1 cellular context compared by ENCODE assay signal in the genomic region with DNA sequence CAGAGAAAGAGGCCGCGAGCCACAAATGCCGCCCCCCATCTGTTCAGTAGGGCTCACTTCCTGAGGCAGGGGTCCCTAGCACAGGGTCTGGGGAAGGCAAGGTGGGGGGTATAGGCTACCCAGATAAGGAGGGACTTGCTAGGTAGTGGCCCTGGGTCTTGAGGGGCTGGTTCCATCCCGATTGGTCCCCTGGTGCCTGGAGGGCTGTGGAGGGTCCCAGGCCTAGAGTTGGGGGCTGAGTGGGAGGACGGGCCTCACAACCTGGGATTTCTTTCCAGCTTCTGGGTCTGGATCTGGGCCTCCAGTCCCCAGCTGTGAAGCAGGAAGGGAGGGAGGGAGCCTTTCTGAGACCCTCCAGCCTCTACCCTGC.
TF ChIP-seq lines count a peak whose summit lies in the region.

No MANE protein-coding gene starts in this region.

TF ChIP-seq in WTC11, 78 proteins besides CTCF, POLR2A, EP300 and RAD21 (continued from another document):
- TF ChIP-seq PRDM15 (CRISPR knock-in tag; IDR thresholded peaks at IDR 0.05) = no peak
- no peak for TF ChIP-seq ESRRA (CRISPR knock-in tag; IDR thresholded peaks at IDR 0.05; ENCODE audit: borderline replicate concordance)
- TF ChIP-seq OVOL2 (CRISPR knock-in tag; IDR thresholded peaks at IDR 0.05; ENCODE audit: borderline replicate concordance) = no peak
- no peak for TF ChIP-seq E2F1 (CRISPR knock-in tag; IDR thresholded peaks at IDR 0.05)
- no peak for TF ChIP-seq NR2C2 (CRISPR knock-in tag; IDR thresholded peaks at IDR 0.05)
- TF ChIP-seq TEAD4 (CRISPR knock-in tag; IDR thresholded peaks at IDR 0.05) = no peak
- no peak for TF ChIP-seq PRRX2 (CRISPR knock-in tag; IDR thresholded peaks at IDR 0.05)
- TF ChIP-seq ZNF317 (CRISPR knock-in tag; IDR thresholded peaks at IDR 0.05; ENCODE audit: borderline replicate concordance, low read depth) = no peak
- TF ChIP-seq SMAD3 (CRISPR knock-in tag; IDR thresholded peaks at IDR 0.05; ENCODE audit: borderline replicate concordance) = no peak
- TF ChIP-seq GRHL2 (CRISPR knock-in tag; IDR thresholded peaks at IDR 0.05; ENCODE audit: insufficient replicate concordance, severe bottlenecking) = no peak
- no peak for TF ChIP-seq SP1 (CRISPR knock-in tag; conservative IDR thresholded peaks at IDR 0.05)
- no peak for TF ChIP-seq ELF4 (CRISPR knock-in tag; IDR thresholded peaks at IDR 0.05; ENCODE audit: low read depth)
- no peak for TF ChIP-seq ZNF396 (CRISPR knock-in tag; IDR thresholded peaks at IDR 0.05; ENCODE audit: borderline replicate concordance)
- TF ChIP-seq SMAD4 (CRISPR knock-in tag; IDR thresholded peaks at IDR 0.05) = no peak
